In the genomic region with DNA sequence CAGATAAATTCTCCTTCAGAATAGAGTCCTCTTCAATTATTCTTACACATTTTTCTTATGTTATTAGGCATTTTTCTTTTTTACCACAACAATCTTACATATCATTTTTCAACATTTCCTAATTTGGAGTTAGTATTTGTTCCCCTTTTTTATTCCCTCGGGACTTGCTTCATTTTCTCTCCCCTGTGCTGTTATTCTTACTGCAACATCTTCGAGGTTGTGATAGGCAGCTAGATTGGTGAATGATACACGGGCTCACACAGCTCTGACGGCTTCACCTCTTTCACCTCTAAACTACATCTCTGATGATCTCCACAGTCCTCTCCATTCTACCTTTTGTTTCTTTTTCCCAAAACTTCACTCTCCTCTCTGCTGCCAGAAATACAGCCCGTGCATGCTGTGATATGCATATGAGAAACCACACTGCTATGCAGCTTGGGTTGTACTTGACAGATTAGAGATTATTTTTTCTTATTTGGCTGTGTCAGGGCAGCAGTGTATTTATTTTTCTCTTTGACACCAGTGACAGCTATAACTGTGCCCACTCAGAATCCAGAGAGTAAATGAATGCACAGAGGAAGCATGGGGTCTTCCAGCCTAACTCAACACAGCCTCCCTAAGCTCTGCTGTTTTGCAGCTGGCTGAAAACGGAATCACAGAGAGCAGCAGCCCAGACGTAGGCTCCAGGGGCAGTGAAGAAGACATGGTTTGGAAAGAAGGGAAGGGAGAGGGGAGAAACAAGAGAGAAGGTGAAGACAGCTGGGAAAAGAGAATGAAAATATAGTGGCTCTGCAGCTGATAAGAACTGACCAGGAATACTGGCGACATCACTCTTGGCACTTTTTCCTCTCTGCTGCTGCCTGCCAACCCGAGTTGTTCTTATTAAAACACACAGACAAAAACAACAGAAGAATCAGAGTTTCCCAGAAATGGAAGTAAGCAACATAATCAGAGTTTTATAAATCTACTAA, we compare ENCODE assay signal across 10 cellular contexts.
DNase-seq lines count a peak whose midpoint lies in the region; ATAC-seq, FAIRE-seq and TF ChIP-seq lines count a peak whose summit lies in the region.
"Had no signal": no experiment of that assay in that cellular context is flagged by ENCODE, and none has a peak within 500 bp of the region (broad histone marks: within the 10 kb centered on the region; RNA-seq: fewer than 3 reads in every experiment).

No MANE protein-coding gene starts in this region.

- peak in 7 of 8 donors; percentile 30 to 65 (median 53) for ATAC-seq in heart right ventricle
- ATAC-seq in psoas muscle: no peak
- ATAC-seq in HG03571 (IDR thresholded peaks at IDR 0.05; ENCODE audit: unreplicated experiment): no peak
- ATAC-seq: naive thymus-derived CD8-positive, alpha-beta T cell had no signal

- no peak for TF ChIP-seq POLR2A in GM12891 (IDR thresholded peaks at IDR 0.05; ENCODE audit: low read depth, low read length)

- peaks cover 17% of the 10 kb centered on the region for H3K4me1 ChIP-seq in adipocyte (ENCODE audit: control insufficient read depth, insufficient read depth, low read length)
- peaks cover 0 to 16% (median 4%) of the 10 kb centered on the region in 9 donors for H3K4me1 ChIP-seq in heart right ventricle
- H3K4me1 ChIP-seq in psoas muscle: no peaks in the 10 kb centered on the region

- 15 to 25% methylated on average over 9 of the region's 9 CpGs for WGBS in heart right ventricle, 2 donors
- WGBS in psoas muscle, 3 donors: 39 to 46% (median 40%) methylated on average over 9 of the region's 9 CpGs

- intact Hi-C loops in heart right ventricle (cut with DNase I): no loop called here
- intact Hi-C loops in psoas muscle (cut with DNase I): no loop called here
- intact Hi-C loops in CD14-positive monocyte (cut with micrococcal nuclease): no loop called here

- peaks cover 11% of the 10 kb centered on the region for H3K4me1 Mint-ChIP-seq in CD14-positive monocyte

- peak overlapping the region; percentile 77 for H3K9ac ChIP-seq in adipocyte (ENCODE audit: low read length)

- no peak for DNase-seq in GM12891 (ENCODE audit: insufficient read length, low spot score)
- peak; percentile 70 for DNase-seq in adipocyte (ENCODE audit: low read depth)
- DNase-seq in heart right ventricle: peak; percentile 24 to 36
- peak; percentile 25 to 49 for DNase-seq in psoas muscle
- no peak for DNase-seq in EL
- DNase-seq in activated CD4-positive, alpha-beta T cell treated with anti-CD3 and anti-CD28 coated beads for 48 hours: no peak
- no peak for DNase-seq in CD14-positive monocyte (ENCODE audit: low spot score)
- DNase-seq: activated naive CD4-positive, alpha-beta T cell treated with Interleukin-2 at 50 U/mL for 16 hours; naive thymus-derived CD8-positive, alpha-beta T cell had no signal

- peak; percentile 26 for FAIRE-seq in GM12891 (lab: Jason Lieb, UNC)

- H3K27ac ChIP-seq in heart right ventricle (peak overlapping the region in 3 of 10 donors; percentile 15 to 41 (median 34)), psoas muscle (no peak overlapping the region)

- no peaks in the 10 kb centered on the region for H3K27me3 ChIP-seq in adipocyte (replicated peaks; ENCODE audit: control insufficient read depth, insufficient read depth, low read length)
- H3K27me3 ChIP-seq in heart right ventricle: no peaks in the 10 kb centered on the region
- H3K27me3 ChIP-seq in psoas muscle (ENCODE audit: insufficient read depth in 3 of 3, low read length in 2 of 3): no peaks in the 10 kb centered on the region

- peak overlapping the region in 1 of 2 donors; percentile 10 for H3K4me3 Mint-ChIP-seq in CD14-positive monocyte
- H3K4me3 Mint-ChIP-seq: naive thymus-derived CD8-positive, alpha-beta T cell had no signal

- H3K4me3 ChIP-seq in adipocyte (ENCODE audit: low read length) (peak overlapping the region; percentile 76), heart right ventricle (peak overlapping the region in 5 of 10 donors; percentile 5 to 27 (median 9)), psoas muscle (no peak overlapping the region)

- H3K36me3 ChIP-seq in adipocyte (ENCODE audit: control insufficient read depth, insufficient read depth, low read length, severe bottlenecking) (no peaks in the 10 kb centered on the region), heart right ventricle (no peaks in the 10 kb centered on the region), psoas muscle (ENCODE audit: insufficient read depth in 1 of 2, low read depth in 1 of 2) (no peaks in the 10 kb centered on the region)

- no peaks in the 10 kb centered on the region for H3K27me3 Mint-ChIP-seq in CD14-positive monocyte (ENCODE audit: low read depth in 3 of 3)
- H3K27me3 Mint-ChIP-seq: naive thymus-derived CD8-positive, alpha-beta T cell had no signal

- peaks cover 26 to 31% of the 10 kb centered on the region in 2 donors for H3K36me3 Mint-ChIP-seq in CD14-positive monocyte

- H3K9me3 Mint-ChIP-seq in CD14-positive monocyte: peaks cover 0 to 5% (median 2%) of the 10 kb centered on the region in 7 donors

- TF ChIP-seq CTCF in heart right ventricle (IDR thresholded peaks at IDR 0.05) (no peak), psoas muscle (IDR thresholded peaks at IDR 0.05) (no peak), CD14-positive monocyte (IDR thresholded peaks at IDR 0.05) (no peak)

- peaks cover 13% of the 10 kb centered on the region for H3K9me3 ChIP-seq in adipocyte (ENCODE audit: control insufficient read depth, low read length)
- H3K9me3 ChIP-seq in heart right ventricle: peaks cover 0 to 6% (median 0%) of the 10 kb centered on the region in 11 donors
- peaks cover 4% of the 10 kb centered on the region for H3K9me3 ChIP-seq in psoas muscle

- peak overlapping the region in 2 of 7 donors; percentile 27 to 66 for H3K27ac Mint-ChIP-seq in CD14-positive monocyte
- H3K27ac Mint-ChIP-seq: naive thymus-derived CD8-positive, alpha-beta T cell had no signal

TF ChIP-seq in GM12891, 5 proteins besides CTCF, POLR2A, EP300 and RAD21:
- TF ChIP-seq TAF1 (IDR thresholded peaks at IDR 0.05; ENCODE audit: low read depth, low read length): no peak
- TF ChIP-seq PAX5 (IDR thresholded peaks at IDR 0.05; ENCODE audit: insufficient read depth, low read length, severe bottlenecking): no peak
- no peak for TF ChIP-seq SPI1 (IDR thresholded peaks at IDR 0.05; ENCODE audit: low read depth, low read length)
- no peak for TF ChIP-seq POLR2AphosphoS5 (IDR thresholded peaks at IDR 0.05; ENCODE audit: low read depth, low read length)
- no peak for TF ChIP-seq POU2F2 (IDR thresholded peaks at IDR 0.05; ENCODE audit: low read depth, low read length)

Comparison
In these comparisons a context has a peak if more than half of its experiments do, and no peak if none do; other contexts are left out.
1. DNase-seq: peak in adipocyte (single experiment), heart right ventricle (2 of 2) and psoas muscle (2 of 2); none in GM12891 (single experiment), EL (single experiment), activated CD4-positive, alpha-beta T cell treated with anti-CD3 and anti-CD28 coated beads for 48 hours (single experiment) and CD14-positive monocyte (single experiment).
2. ATAC-seq: peak in heart right ventricle (7 of 8); none in psoas muscle (0 of 4) and HG03571 (single experiment).